In genomic region chr17:21028192-21028591, GRCh38 we compare ENCODE assay signal across 1 cellular context.
TF ChIP-seq lines count a peak whose summit lies in the region.

No MANE protein-coding gene starts in this region.

TF ChIP-seq in WTC11, 78 proteins besides CTCF, POLR2A, EP300 and RAD21 (continued from another document):
- TF ChIP-seq MAX (CRISPR knock-in tag; IDR thresholded peaks at IDR 0.05) (no peak), ATF2 (CRISPR knock-in tag; IDR thresholded peaks at IDR 0.05; ENCODE audit: borderline replicate concordance, low read depth) (no peak), ERG (CRISPR knock-in tag; IDR thresholded peaks at IDR 0.05) (no peak), ZNF532 (CRISPR knock-in tag; IDR thresholded peaks at IDR 0.05; ENCODE audit: borderline replicate concordance) (no peak), ZBTB43 (CRISPR knock-in tag; IDR thresholded peaks at IDR 0.05) (no peak), SP1 (CRISPR knock-in tag; conservative IDR thresholded peaks at IDR 0.05) (no peak), GABPB1 (CRISPR knock-in tag; IDR thresholded peaks at IDR 0.05) (no peak), ZNF121 (CRISPR knock-in tag; IDR thresholded peaks at IDR 0.05) (no peak), ZNF138 (CRISPR knock-in tag; conservative IDR thresholded peaks at IDR 0.05) (no peak), MYBL2 (CRISPR knock-in tag; IDR thresholded peaks at IDR 0.05) (no peak), JAZF1 (CRISPR knock-in tag; IDR thresholded peaks at IDR 0.05) (no peak), NR2C2 (CRISPR knock-in tag; IDR thresholded peaks at IDR 0.05) (no peak), ESRRA (CRISPR knock-in tag; IDR thresholded peaks at IDR 0.05; ENCODE audit: borderline replicate concordance) (no peak), OVOL2 (CRISPR knock-in tag; IDR thresholded peaks at IDR 0.05; ENCODE audit: borderline replicate concordance) (no peak), TEAD4 (CRISPR knock-in tag; IDR thresholded peaks at IDR 0.05) (no peak), HMGA2 (CRISPR knock-in tag; IDR thresholded peaks at IDR 0.05) (no peak), RELA (CRISPR knock-in tag; IDR thresholded peaks at IDR 0.05; ENCODE audit: borderline replicate concordance) (no peak)
